8 cellular contexts compared by ENCODE assay signal in genomic region chr12:47377414-47378221, GRCh38.
A peak's percentile ranks its signal among the peaks of the same experiment; 100 is the strongest.
DNase-seq lines count a peak whose midpoint lies in the region; ATAC-seq, FAIRE-seq and TF ChIP-seq lines count a peak whose summit lies in the region.

No MANE protein-coding gene starts in this region.

- H3K9ac ChIP-seq in astrocyte (ENCODE audit: low read length) = peak overlapping the region; percentile 68
- H3K9ac ChIP-seq in kidney (ENCODE audit: low read length in 2 of 2) = no peak overlapping the region
- H3K9ac ChIP-seq in subcutaneous abdominal adipose tissue (ENCODE audit: low read length in 5 of 5) = peak overlapping the region in 3 of 5 donors; percentile 27 to 67 (median 31)

- H3K4me3 ChIP-seq in astrocyte (ENCODE audit: insufficient read depth, low read depth, low read length) (no peak overlapping the region), kidney (ENCODE audit: low read length in 2 of 2) (no peak overlapping the region), subcutaneous abdominal adipose tissue (ENCODE audit: low read depth in 1 of 5, low read length in 5 of 5) (peak overlapping the region in 2 of 5 donors; percentile 7 to 51)

- peaks cover 6% of the 10 kb centered on the region for H3K4me1 Mint-ChIP-seq in astrocyte (ENCODE audit: low read depth, unreplicated experiment)

- H3K9me3 ChIP-seq in astrocyte (ENCODE audit: insufficient read depth, low read depth, low read length) (no peaks in the 10 kb centered on the region), kidney (ENCODE audit: control insufficient read depth in 1 of 2, low read length in 2 of 2) (no peaks in the 10 kb centered on the region), subcutaneous abdominal adipose tissue (ENCODE audit: control insufficient read depth in 5 of 5, low read length in 5 of 5) (no peaks in the 10 kb centered on the region)

- intact Hi-C loops in kidney (cut with DNase I) = no loop called here

- H2AFZ ChIP-seq in astrocyte (ENCODE audit: low read depth, low read length) = peak overlapping the region; percentile 29

- no peak overlapping the region for H3K4me3 Mint-ChIP-seq in astrocyte (ENCODE audit: unreplicated experiment)

- H3K36me3 Mint-ChIP-seq in astrocyte (ENCODE audit: low read depth, unreplicated experiment) = no peaks in the 10 kb centered on the region

- H3K79me2 ChIP-seq in astrocyte (ENCODE audit: insufficient read depth, low read length) = no peaks in the 10 kb centered on the region

- peak overlapping the region; percentile 6 for H3K27ac Mint-ChIP-seq in astrocyte (ENCODE audit: unreplicated experiment)

- H3K4me2 ChIP-seq in astrocyte (ENCODE audit: low read length) = peak overlapping the region; percentile 40

- TF ChIP-seq CTCF in astrocyte (IDR thresholded peaks at IDR 0.05; ENCODE audit: insufficient read depth, low read depth, low read length) (no peak), kidney (IDR thresholded peaks at IDR 0.05; ENCODE audit: borderline replicate concordance, extremely low read depth, insufficient read depth) (no peak)

- H3K27me3 ChIP-seq in astrocyte (ENCODE audit: insufficient read depth, low read length) (no peaks in the 10 kb centered on the region), subcutaneous abdominal adipose tissue (ENCODE audit: control insufficient read depth in 5 of 5, insufficient read depth in 4 of 5, low read length in 5 of 5) (no peaks in the 10 kb centered on the region)

- FAIRE-seq in astrocyte (lab: Jason Lieb, UNC) = peak; percentile 98
- no peak for FAIRE-seq in kidney (lab: Jason Lieb, UNC)

- H4K20me1 ChIP-seq in astrocyte (ENCODE audit: insufficient read depth, low read length) = no peaks in the 10 kb centered on the region

- no peaks in the 10 kb centered on the region for H3K27me3 Mint-ChIP-seq in astrocyte (ENCODE audit: low read depth, unreplicated experiment)

- H3K9me3 Mint-ChIP-seq in astrocyte (ENCODE audit: unreplicated experiment) = peaks cover 1% of the 10 kb centered on the region

- H3K4me1 ChIP-seq in astrocyte (ENCODE audit: insufficient read depth, low read length) = peaks cover 13% of the 10 kb centered on the region
- H3K4me1 ChIP-seq in kidney (ENCODE audit: control insufficient read depth in 1 of 2, insufficient read depth in 1 of 2, low read depth in 1 of 2, low read length in 2 of 2) = no peaks in the 10 kb centered on the region
- peaks cover 8 to 30% (median 26%) of the 10 kb centered on the region in 5 donors for H3K4me1 ChIP-seq in subcutaneous abdominal adipose tissue (ENCODE audit: control insufficient read depth in 5 of 5, insufficient read depth in 5 of 5, low read length in 5 of 5)

- ATAC-seq in GM21447 (IDR thresholded peaks at IDR 0.05; ENCODE audit: unreplicated experiment) (no peak), HG03159 (IDR thresholded peaks at IDR 0.05; ENCODE audit: unreplicated experiment) (no peak)

- H3K27ac ChIP-seq in astrocyte (ENCODE audit: low read depth, low read length) = peak overlapping the region; percentile 73
- H3K27ac ChIP-seq in kidney (ENCODE audit: low read depth in 2 of 2, low read length in 2 of 2) = peak overlapping the region in 1 of 2 donors; percentile 8
- H3K27ac ChIP-seq in subcutaneous abdominal adipose tissue (ENCODE audit: low read depth, low read length) = peak overlapping the region; percentile 84

- peak; percentile 87 for DNase-seq in HS-5 (ENCODE audit: low read depth)
- peak; percentile 100 for DNase-seq in astrocyte (ENCODE audit: low read depth)
- peak; percentile 92 for DNase-seq in kidney
- no peak for DNase-seq in NCI-H2196 (lab: John Stamatoyannopoulos, UW; ENCODE audit: unreplicated experiment)
- no peak for DNase-seq in cerebellar cortex (ENCODE audit: low spot score)

- no peaks in the 10 kb centered on the region for H3K36me3 ChIP-seq in astrocyte (ENCODE audit: insufficient read depth, low read length)
- no peaks in the 10 kb centered on the region for H3K36me3 ChIP-seq in kidney (ENCODE audit: control insufficient read depth in 1 of 2, insufficient read depth in 2 of 2, low read length in 2 of 2)
- no peaks in the 10 kb centered on the region for H3K36me3 ChIP-seq in subcutaneous abdominal adipose tissue (ENCODE audit: control insufficient read depth in 5 of 5, insufficient read depth in 5 of 5, low read length in 5 of 5)

Comparison
In these comparisons a context has a peak if more than half of its experiments do, and no peak if none do; other contexts are left out.
1. DNase-seq: peak in HS-5 (single experiment), astrocyte (single experiment) and kidney (single experiment); none in NCI-H2196 (single experiment) and cerebellar cortex (single experiment).
2. H3K9ac ChIP-seq: peak in astrocyte (single experiment) and subcutaneous abdominal adipose tissue (3 of 5); none in kidney (0 of 2).